ENCODE assay signal across 12 cellular contexts in genomic region chr3:46293991-46294833, GRCh38. TPM values are rescaled to one million over a fixed set of nuclear protein-coding genes. Genes with fewer than 3 reads are reported as not detected.
DNase-seq lines count a peak whose midpoint lies in the region; ATAC-seq and TF ChIP-seq lines count a peak whose summit lies in the region.
"Had no signal": no experiment of that assay in that cellular context is flagged by ENCODE, and none has a peak within 500 bp of the region (broad histone marks: within the 10 kb centered on the region; RNA-seq: fewer than 3 reads in every experiment).

No MANE protein-coding gene starts in this region.

- intact Hi-C loops in CD8-positive, alpha-beta T cell (cut with DNase I, micrococcal nuclease), result loop anchor here in 1 of 2 experiments (5.0 kb wide), 1 partner anchor 413 kb away; no protein-coding TSS in a partner anchor

- H3K4me3 ChIP-seq in CD8-positive, alpha-beta T cell (ENCODE audit: low read depth, low read length), result no peak overlapping the region
- H3K4me3 ChIP-seq: BLaER1 treated with 17β-estradiol and CSF1 and Interleukin-3, amounts not matched to agents 10 nM and 100 nM had no signal

- ATAC-seq in CD8-positive, alpha-beta T cell, result no peak
- peak; percentile 48 for ATAC-seq in HG02588 (IDR thresholded peaks at IDR 0.05; ENCODE audit: unreplicated experiment)
- ATAC-seq: HepG2 had no signal

- H3K9me3 ChIP-seq in CD8-positive, alpha-beta T cell (ENCODE audit: low read length), result no peaks in the 10 kb centered on the region
- H3K9me3 ChIP-seq: BLaER1 treated with 17β-estradiol and CSF1 and Interleukin-3, amounts not matched to agents 10 nM and 100 nM had no signal

- H3K9me3 Mint-ChIP-seq in CD8-positive, alpha-beta T cell, result no peaks in the 10 kb centered on the region

- POLR2A ChIA-PET in CD8-positive, alpha-beta T cell (lab: Charles Lee), result interaction anchor here (0.6 to 1.7 kb wide), 2 partner anchors 12 to 18 kb away, joined by 3 to 5 read pairs; no protein-coding TSS in a partner anchor

- H3K4me1 Mint-ChIP-seq in CD8-positive, alpha-beta T cell (ENCODE audit: low read depth), result peaks cover 56% of the 10 kb centered on the region

- no peaks in the 10 kb centered on the region for H3K27me3 ChIP-seq in CD8-positive, alpha-beta T cell (ENCODE audit: insufficient read depth, low read length)
- H3K27me3 ChIP-seq: BLaER1 treated with 17β-estradiol and CSF1 and Interleukin-3, amounts not matched to agents 10 nM and 100 nM had no signal

- no peak for TF ChIP-seq CTCF in CD8-positive, alpha-beta T cell (IDR thresholded peaks at IDR 0.05)

- no peaks in the 10 kb centered on the region for H3K27me3 Mint-ChIP-seq in CD8-positive, alpha-beta T cell (ENCODE audit: low read depth)

- no peaks in the 10 kb centered on the region for H3K36me3 ChIP-seq in CD8-positive, alpha-beta T cell (ENCODE audit: insufficient read depth, low read length)
- H3K36me3 ChIP-seq: BLaER1 treated with 17β-estradiol and CSF1 and Interleukin-3, amounts not matched to agents 10 nM and 100 nM had no signal

- peaks cover 16% of the 10 kb centered on the region for H3K4me1 ChIP-seq in CD8-positive, alpha-beta T cell (ENCODE audit: insufficient read depth, low read length)

- H3K27ac Mint-ChIP-seq in CD8-positive, alpha-beta T cell, result peak overlapping the region; percentile 80

- no peak overlapping the region for H3K27ac ChIP-seq in CD8-positive, alpha-beta T cell (ENCODE audit: low read depth, low read length)
- H3K27ac ChIP-seq: BLaER1 treated with 17β-estradiol and CSF1 and Interleukin-3, amounts not matched to agents 10 nM and 100 nM; VCaP had no signal

- no peak overlapping the region for H3K4me3 Mint-ChIP-seq in CD8-positive, alpha-beta T cell

- no peak for DNase-seq in CD8-positive, alpha-beta T cell
- peak; percentile 63 for DNase-seq in activated CD8-positive, alpha-beta memory T cell treated with anti-CD3 and anti-CD28 coated beads, Interleukin-2, amount 50 U/mL, for 24 hours (ENCODE audit: extremely low read depth)
- peak; percentile 59 for DNase-seq in stimulated activated CD4-positive, alpha-beta T cell treated with anti-CD3 and anti-CD28 coated beads, Interleukin-12 subunit alpha, Interleukin-12 subunit beta, amount 100 ng/mL, for 4 hours
- DNase-seq in COR-L47 (lab: John Stamatoyannopoulos, UW) (no peak), iPS-NIHi7 (ENCODE audit: extremely low spot score) (no peak), NCI-H1105 (lab: John Stamatoyannopoulos, UW) (no peak), glomerular visceral epithelial cell (ENCODE audit: extremely low spot score) (no peak)
- DNase-seq: kidney glomerular epithelial cell had no signal

- CTCF ChIA-PET in CD8-positive, alpha-beta T cell (lab: Charles Lee), result interaction anchor here (1.2 to 3.1 kb wide), 3 partner anchors 9 to 74 kb away, joined by 6 to 11 read pairs (median 9); no protein-coding TSS in a partner anchor

- no peaks in the 10 kb centered on the region for H3K36me3 Mint-ChIP-seq in CD8-positive, alpha-beta T cell

RNA-seq across cellular contexts. Expression of gene CCR3, which starts 52.0 kb away (rescaled TPM):
- not detected for total RNA-seq in CD8-positive, alpha-beta T cell
- total RNA-seq: HepG2 had no signal

RNA-seq across cellular contexts. Expression of gene CCR2, which starts 59.7 kb away (rescaled TPM):
- under 1 TPM; 0.62 to 0.67 TPM for total RNA-seq in CD8-positive, alpha-beta T cell
- total RNA-seq: HepG2 had no signal

Comparison
In these comparisons a context has a peak if more than half of its experiments do, and no peak if none do; other contexts are left out.
1. DNase-seq: peak in activated CD8-positive, alpha-beta memory T cell treated with anti-CD3 and anti-CD28 coated beads, Interleukin-2, amount 50 U/mL, for 24 hours (single experiment) and stimulated activated CD4-positive, alpha-beta T cell treated with anti-CD3 and anti-CD28 coated beads, Interleukin-12 subunit alpha, Interleukin-12 subunit beta, amount 100 ng/mL, for 4 hours (single experiment); none in CD8-positive, alpha-beta T cell (0 of 7), COR-L47 (single experiment), iPS-NIHi7 (single experiment), NCI-H1105 (single experiment) and glomerular visceral epithelial cell (single experiment).